In genomic region chr6:30647039-30647801, GRCh38 we compare ENCODE assay signal across 8 cellular contexts. TPM values are rescaled to one million over a fixed set of nuclear protein-coding genes. Genes with fewer than 3 reads are reported as not detected.
A peak's percentile ranks its signal among the peaks of the same experiment; 100 is the strongest.
DNase-seq lines count a peak whose midpoint lies in the region; ATAC-seq and TF ChIP-seq lines count a peak whose summit lies in the region.

Gene C6orf136 (plus strand): TSS chr6:30647133. CDS start chr6:30647232, 99 bp downstream.

- peak; percentile 3 to 36 for TF ChIP-seq POLR2A in adrenal gland (IDR thresholded peaks at IDR 0.05)

- H3K4me3 ChIP-seq in GM12875 (ENCODE audit: low read depth, low read length) (peak within 1 kb of the TSS; percentile 86), adrenal gland (peak within 1 kb of the TSS; percentile 75 to 98 (median 94)), urinary bladder (ENCODE audit: low read depth, low read length) (peak within 1 kb of the TSS; percentile 98)

- ATAC-seq in HG02798 (IDR thresholded peaks at IDR 0.05; ENCODE audit: poor library complexity, unreplicated experiment): peak; percentile 72
- ATAC-seq in T-cell (replicated peaks in 1 of 4): peak; percentile 83 to 86 (median 83)
- ATAC-seq in left cardiac atrium: peak; percentile 89 to 93

- peaks cover 0 to 25% of the 10 kb centered on the region in 2 donors for H3K36me3 ChIP-seq in adrenal gland (replicated peaks in 1 of 2)
- no peaks in the 10 kb centered on the region for H3K36me3 ChIP-seq in urinary bladder (ENCODE audit: insufficient read depth)

- CTCF ChIA-PET in T-cell (lab: Charles Lee): interaction anchor here in 1 of 2 donors (0.9 kb wide), 1 partner anchor 135 kb away, joined by 3 read pairs; no protein-coding TSS in a partner anchor

- intact Hi-C loops in adrenal gland (cut with DNase I) (no loop called here), left cardiac atrium (cut with DNase I) (no loop called here)

- peak within 1 kb of the TSS; percentile 89 to 91 for H3K27ac Mint-ChIP-seq in T-cell
- peak within 1 kb of the TSS; percentile 96 for H3K27ac Mint-ChIP-seq in progenitor cell of endocrine pancreas

- WGBS in adrenal gland, 4 donors: 0 to 2% (median 0%) methylated on average over 3 to 76 of the region's 76 CpGs
- under 1% methylated on average over 76 of the region's 76 CpGs for WGBS in urinary bladder

- TF ChIP-seq CTCF in GM12875 (IDR thresholded peaks at IDR 0.05; ENCODE audit: borderline replicate concordance, insufficient read depth, low read depth, low read length) (no peak), adrenal gland (IDR thresholded peaks at IDR 0.05) (no peak), progenitor cell of endocrine pancreas (IDR thresholded peaks at IDR 0.05; ENCODE audit: unreplicated experiment) (no peak)

- peaks cover 10 to 14% of the 10 kb centered on the region in 2 donors for H3K4me1 ChIP-seq in adrenal gland (replicated peaks in 1 of 2)
- no peaks in the 10 kb centered on the region for H3K4me1 ChIP-seq in urinary bladder (ENCODE audit: insufficient read depth)

- no peaks in the 10 kb centered on the region for H3K9me3 Mint-ChIP-seq in T-cell
- H3K9me3 Mint-ChIP-seq in progenitor cell of endocrine pancreas (ENCODE audit: low read depth): no peaks in the 10 kb centered on the region

- H3K36me3 Mint-ChIP-seq in T-cell: peaks cover 10% of the 10 kb centered on the region
- H3K36me3 Mint-ChIP-seq in progenitor cell of endocrine pancreas (ENCODE audit: insufficient read depth): peaks cover 21% of the 10 kb centered on the region

- POLR2A ChIA-PET in T-cell (lab: Charles Lee): no interaction called here

- no peaks in the 10 kb centered on the region for H3K27me3 ChIP-seq in adrenal gland

- no peaks in the 10 kb centered on the region for H3K9me3 ChIP-seq in adrenal gland (replicated peaks in 1 of 3)

- DNase-seq in NCI-H1436 (lab: John Stamatoyannopoulos, UW): peak; percentile 89
- DNase-seq in T-cell: peak in 25 of 34 experiments; percentile 23 to 94 (median 61)
- peak; percentile 66 to 93 (median 75) for DNase-seq in adrenal gland
- DNase-seq in left cardiac atrium: peak; percentile 81
- peak; percentile 85 for DNase-seq in progenitor cell of endocrine pancreas (ENCODE audit: low spot score, unreplicated experiment)

- no peaks in the 10 kb centered on the region for H3K27me3 Mint-ChIP-seq in T-cell
- no peaks in the 10 kb centered on the region for H3K27me3 Mint-ChIP-seq in progenitor cell of endocrine pancreas

- peaks cover 25 to 33% (median 25%) of the 10 kb centered on the region in 3 donors for H3K4me1 Mint-ChIP-seq in T-cell
- peaks cover 17% of the 10 kb centered on the region for H3K4me1 Mint-ChIP-seq in progenitor cell of endocrine pancreas (ENCODE audit: low read depth)

- peak within 1 kb of the TSS; percentile 51 to 95 (median 87) for H3K27ac ChIP-seq in adrenal gland
- H3K27ac ChIP-seq in urinary bladder (ENCODE audit: low read depth): peak within 1 kb of the TSS; percentile 94

- peak within 1 kb of the TSS; percentile 81 to 89 (median 85) for H3K4me3 Mint-ChIP-seq in T-cell
- peak within 1 kb of the TSS; percentile 86 for H3K4me3 Mint-ChIP-seq in progenitor cell of endocrine pancreas (ENCODE audit: low read depth)

RNA-seq across cellular contexts. Expression of gene C6orf136, which starts in this region (rescaled TPM):
- total RNA-seq in T-cell (10 to 100 TPM; 24.5 to 39.8 (median 31.4) TPM), adrenal gland (10 to 100 TPM in 7 of 8 donors, 1 to 10 TPM in 1; 1.8 to 25.7 (median 17.3) TPM), left cardiac atrium (10 to 100 TPM; 30.1 to 39.3 TPM), progenitor cell of endocrine pancreas (18.8 and 19.5 TPM in 2 replicates), urinary bladder (6.3 TPM)
- polyA plus RNA-seq in adrenal gland (10 to 100 TPM; 20.0 to 73.7 (median 49.7) TPM), urinary bladder (15.9 TPM)

Comparison
In these comparisons a context has a peak if more than half of its experiments do, and no peak if none do; other contexts are left out.
1. Peak in every context shown above with its lines: DNase-seq, ATAC-seq, H3K4me3 ChIP-seq and H3K27ac ChIP-seq.